8 cellular contexts compared by ENCODE assay signal in the genomic region with DNA sequence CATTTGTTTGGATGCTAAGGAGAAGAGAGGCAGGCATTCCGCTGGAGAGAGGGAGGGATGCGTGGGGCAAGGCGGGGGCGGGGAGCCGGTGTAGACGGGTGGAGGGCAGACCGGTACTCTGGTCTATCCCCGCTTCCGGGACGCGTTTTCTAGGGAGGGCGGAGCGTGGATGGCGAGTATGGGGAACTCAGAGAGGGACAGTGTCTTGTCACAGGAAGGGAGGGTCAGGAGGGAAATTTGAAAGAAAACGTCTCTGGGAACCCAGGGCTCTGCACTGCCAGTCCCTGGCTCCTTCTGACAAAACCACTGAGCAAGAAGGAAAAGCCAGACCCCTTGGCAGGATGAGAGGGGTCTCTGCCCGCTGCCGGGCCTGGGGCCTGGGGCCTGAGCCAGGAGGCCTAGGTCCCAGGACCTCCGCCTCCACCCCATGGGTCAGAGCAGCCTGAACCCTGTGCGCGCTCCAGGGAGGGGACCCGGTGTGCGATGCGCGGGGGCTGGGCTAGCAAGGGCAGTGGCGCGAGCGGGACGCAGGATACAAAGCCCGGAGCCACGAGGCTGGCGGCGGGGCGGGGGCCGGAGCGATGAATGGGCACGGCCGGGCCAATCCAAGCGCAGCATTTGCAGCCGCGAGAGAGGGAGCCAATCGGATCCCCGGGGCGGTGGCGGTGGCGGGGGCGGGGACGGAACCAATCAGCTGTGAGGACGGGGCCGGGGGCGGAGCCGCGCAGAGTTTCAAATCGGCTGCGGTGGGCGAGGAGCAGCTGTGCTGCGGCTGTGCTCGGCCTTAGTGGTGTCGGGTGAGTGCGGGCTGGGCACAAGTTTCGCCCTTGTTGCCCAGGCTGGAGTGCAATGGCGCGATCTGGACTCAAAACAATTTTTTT.
DNase-seq lines count a peak whose midpoint lies in the region; ATAC-seq lines count a peak whose summit lies in the region.

A gene with protein sequence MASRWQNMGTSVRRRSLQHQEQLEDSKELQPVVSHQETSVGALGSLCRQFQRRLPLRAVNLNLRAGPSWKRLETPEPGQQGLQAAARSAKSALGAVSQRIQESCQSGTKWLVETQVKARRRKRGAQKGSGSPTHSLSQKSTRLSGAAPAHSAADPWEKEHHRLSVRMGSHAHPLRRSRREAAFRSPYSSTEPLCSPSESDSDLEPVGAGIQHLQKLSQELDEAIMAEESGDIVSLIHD (plus strand): TSS at position 764 of the 881 bp plus-strand sequence. CDS start 656 bp downstream, outside the sequence.

- H3K27ac ChIP-seq in BLaER1, result peak within 1 kb of the TSS; percentile 92
- no peak within 1 kb of the TSS for H3K27ac ChIP-seq in effector memory CD4-positive, alpha-beta T cell (ENCODE audit: insufficient read depth, low read length, poor library complexity, severe bottlenecking)

- H3K27me3 ChIP-seq in BLaER1, result no peaks in the 10 kb centered on the region
- no peaks in the 10 kb centered on the region for H3K27me3 ChIP-seq in effector memory CD4-positive, alpha-beta T cell (replicated peaks; ENCODE audit: control insufficient read depth, insufficient read depth, low read length, poor library complexity, severe bottlenecking)

- peaks cover 33% of the 10 kb centered on the region for H3K4me1 ChIP-seq in BLaER1
- H3K4me1 ChIP-seq in effector memory CD4-positive, alpha-beta T cell (ENCODE audit: control insufficient read depth, insufficient read depth, low read length, poor library complexity, severe bottlenecking), result peaks cover 13% of the 10 kb centered on the region

- peak within 1 kb of the TSS; percentile 70 for H3K4me3 ChIP-seq in BLaER1
- H3K4me3 ChIP-seq in effector memory CD4-positive, alpha-beta T cell (ENCODE audit: insufficient read depth, low read depth, low read length, poor library complexity, severe bottlenecking), result peak within 1 kb of the TSS; percentile 56

- H3K4me3 Mint-ChIP-seq in memory B cell, result peak within 1 kb of the TSS; percentile 87

- ATAC-seq in GM19328 (IDR thresholded peaks at IDR 0.05; ENCODE audit: unreplicated experiment) (peak; percentile 77), HG03520 (IDR thresholded peaks at IDR 0.05; ENCODE audit: unreplicated experiment) (peak; percentile 87), memory B cell (ENCODE audit: low read depth) (peak; percentile 97)

- H3K4me1 Mint-ChIP-seq in memory B cell, result peaks cover 9% of the 10 kb centered on the region

- no peaks in the 10 kb centered on the region for H3K9me3 Mint-ChIP-seq in memory B cell

- H3K27me3 Mint-ChIP-seq in memory B cell, result peaks cover 9% of the 10 kb centered on the region

- peak within 1 kb of the TSS; percentile 64 for H3K27ac Mint-ChIP-seq in memory B cell

- peak within 1 kb of the TSS; percentile 83 for H3K9ac ChIP-seq in BLaER1

- H3K4me2 ChIP-seq in BLaER1, result peak within 1 kb of the TSS; percentile 96

- 0 out of 2 replicates have a peak, but pooled peaks cover under 1% of the 10 kb centered on the region for H4K20me1 ChIP-seq in BLaER1

- peaks cover 39% of the 10 kb centered on the region for H3K36me3 ChIP-seq in BLaER1
- no peaks in the 10 kb centered on the region for H3K36me3 ChIP-seq in effector memory CD4-positive, alpha-beta T cell (ENCODE audit: control insufficient read depth, insufficient read depth, low read length)

- H3K9me3 ChIP-seq in BLaER1, result no peaks in the 10 kb centered on the region
- no peaks in the 10 kb centered on the region for H3K9me3 ChIP-seq in effector memory CD4-positive, alpha-beta T cell (ENCODE audit: control insufficient read depth, low read length)

- peak; percentile 99 for DNase-seq in NCI-H748 treated with DMSO at 0.1 percent for 48 hours (lab: John Stamatoyannopoulos, UW)
- peak; percentile 73 to 88 for DNase-seq in activated CD8-positive, alpha-beta memory T cell treated with anti-CD3 and anti-CD28 coated beads for 1 hour (ENCODE audit: extremely low read depth in 1 of 2, low read depth in 1 of 2)
- peak; percentile 78 to 86 (median 83) for DNase-seq in effector memory CD4-positive, alpha-beta T cell
- DNase-seq in memory B cell (ENCODE audit: low spot score in 2 of 2), result peak; percentile 80 to 83
- peak; percentile 90 to 96 (median 92) for DNase-seq in stimulated activated CD4-positive, alpha-beta T cell treated with anti-CD3 and anti-CD28 coated beads, TNF-alpha, amount 100 ng/mL, for 48 hours (ENCODE audit: low read depth in 3 of 3)

- H3K36me3 Mint-ChIP-seq in memory B cell, result no peaks in the 10 kb centered on the region
